In the genomic region with DNA sequence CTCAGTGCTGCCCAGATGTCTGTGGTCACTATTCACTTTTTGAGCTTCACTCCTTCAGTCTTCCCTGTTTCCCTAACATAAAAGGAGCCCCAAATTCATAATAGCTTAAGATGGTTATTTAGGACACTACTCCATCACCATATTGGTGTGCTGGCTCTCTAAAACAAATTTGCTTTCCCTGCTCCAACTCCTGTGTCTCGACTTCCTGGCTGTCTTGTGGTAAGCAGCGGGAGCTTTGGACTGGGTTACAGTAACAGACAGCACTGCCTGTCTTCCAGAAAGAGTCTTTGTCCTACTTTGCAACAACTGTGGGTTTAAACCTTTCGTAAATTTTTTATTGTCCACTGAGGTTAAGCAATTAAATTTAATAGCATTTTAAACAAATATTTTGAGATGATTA, we compare ENCODE assay signal across 1 cellular context.
TF ChIP-seq lines count a peak whose summit lies in the region.

No MANE protein-coding gene starts in this region.

TF ChIP-seq in GM23338, 12 proteins besides CTCF, POLR2A, EP300 and RAD21 (continued from another document):
- TF ChIP-seq ZNF462 (CRISPR knock-in tag; IDR thresholded peaks at IDR 0.05) = no peak
- TF ChIP-seq NANOG (IDR thresholded peaks at IDR 0.05; ENCODE audit: borderline replicate concordance) = no peak
- TF ChIP-seq, protein P1, sequence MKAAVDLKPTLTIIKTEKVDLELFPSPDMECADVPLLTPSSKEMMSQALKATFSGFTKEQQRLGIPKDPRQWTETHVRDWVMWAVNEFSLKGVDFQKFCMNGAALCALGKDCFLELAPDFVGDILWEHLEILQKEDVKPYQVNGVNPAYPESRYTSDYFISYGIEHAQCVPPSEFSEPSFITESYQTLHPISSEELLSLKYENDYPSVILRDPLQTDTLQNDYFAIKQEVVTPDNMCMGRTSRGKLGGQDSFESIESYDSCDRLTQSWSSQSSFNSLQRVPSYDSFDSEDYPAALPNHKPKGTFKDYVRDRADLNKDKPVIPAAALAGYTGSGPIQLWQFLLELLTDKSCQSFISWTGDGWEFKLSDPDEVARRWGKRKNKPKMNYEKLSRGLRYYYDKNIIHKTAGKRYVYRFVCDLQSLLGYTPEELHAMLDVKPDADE (IDR thresholded peaks at IDR 0.05) = no peak
- TF ChIP-seq POLR2AphosphoS5 (IDR thresholded peaks at IDR 0.05; ENCODE audit: low read depth) = no peak
- TF ChIP-seq REST (IDR thresholded peaks at IDR 0.05; ENCODE audit: unreplicated experiment) = no peak
